20 cellular contexts compared by ENCODE assay signal in the genomic region with DNA sequence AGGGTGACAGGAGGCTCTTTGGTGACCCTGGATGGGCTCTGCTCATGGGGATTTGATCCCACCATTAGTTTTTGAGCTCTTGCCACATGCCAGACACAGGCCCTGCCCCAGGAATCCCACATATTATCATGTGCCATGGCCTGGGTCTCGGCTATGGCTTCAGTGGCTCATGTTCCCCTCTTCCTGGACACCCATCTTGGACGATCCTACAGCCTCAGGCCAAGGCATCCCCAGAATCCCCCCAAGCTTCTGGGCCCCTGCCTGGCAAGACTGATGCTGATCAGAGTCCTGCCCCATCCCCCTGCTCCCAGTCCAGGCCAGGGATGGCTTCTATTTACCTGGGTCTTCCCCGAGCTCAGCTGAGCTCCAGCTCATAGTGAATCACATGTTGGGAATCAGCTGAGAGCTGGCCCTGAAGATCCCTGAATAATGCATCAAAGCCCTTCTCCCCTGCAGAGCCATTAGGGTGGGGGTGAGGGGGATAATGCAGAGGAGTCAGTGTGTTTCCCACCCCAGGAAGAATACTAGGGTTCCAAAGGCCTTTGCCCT. TPM values are rescaled to one million over a fixed set of nuclear protein-coding genes. Genes with fewer than 3 reads are reported as not detected.
DNase-seq lines count a peak whose midpoint lies in the region; ATAC-seq and TF ChIP-seq lines count a peak whose summit lies in the region.
"Had no signal": no experiment of that assay in that cellular context is flagged by ENCODE, and none has a peak within 500 bp of the region (broad histone marks: within the 10 kb centered on the region; RNA-seq: fewer than 3 reads in every experiment).

No MANE protein-coding gene starts in this region.

- H3K36me3 Mint-ChIP-seq in osteocyte (ENCODE audit: unreplicated experiment): no peaks in the 10 kb centered on the region
- H3K36me3 Mint-ChIP-seq: CD4-positive, CD25-positive, alpha-beta regulatory T cell had no signal

- H4K20me1 ChIP-seq in PC-3 (ENCODE audit: low read length): no peaks in the 10 kb centered on the region

- H3K4me3 Mint-ChIP-seq in osteocyte (ENCODE audit: unreplicated experiment): no peak overlapping the region
- H3K4me3 Mint-ChIP-seq in stimulated activated naive CD8-positive, alpha-beta T cell treated with anti-CD3 and anti-CD28 coated beads, Interleukin-15, amount 100 ng/mL, for 72 hours: no peak overlapping the region
- H3K4me3 Mint-ChIP-seq: CD4-positive, CD25-positive, alpha-beta regulatory T cell; H9 had no signal

- CTCF ChIA-PET in PC-3 (lab: Charles Lee): no interaction called here

- H2AFZ ChIP-seq in PC-3 (ENCODE audit: low read length): no peak overlapping the region

- no peaks in the 10 kb centered on the region for H3F3A ChIP-seq in PC-3 (ENCODE audit: low read length, unreplicated experiment)

- no peak overlapping the region for H3K9ac ChIP-seq in PC-3 (ENCODE audit: low read length)

- H3K4me2 ChIP-seq in PC-3 (ENCODE audit: low read length): no peak overlapping the region

- no peak overlapping the region for H3K27ac ChIP-seq in PC-3 (ENCODE audit: low read length)
- H3K27ac ChIP-seq: 22Rv1 had no signal

- no peaks in the 10 kb centered on the region for H3K9me3 ChIP-seq in PC-3 (ENCODE audit: low read length)

- no peaks in the 10 kb centered on the region for H3K79me2 ChIP-seq in PC-3 (ENCODE audit: low read length)

- no peak overlapping the region for H3K27ac Mint-ChIP-seq in osteocyte (ENCODE audit: unreplicated experiment)
- H3K27ac Mint-ChIP-seq in stimulated activated naive CD8-positive, alpha-beta T cell treated with anti-CD3 and anti-CD28 coated beads, Interleukin-15, amount 100 ng/mL, for 72 hours: no peak overlapping the region
- H3K27ac Mint-ChIP-seq: CD4-positive, CD25-positive, alpha-beta regulatory T cell had no signal

- H3K27me3 Mint-ChIP-seq in osteocyte (ENCODE audit: unreplicated experiment): peaks cover 36% of the 10 kb centered on the region
- H3K27me3 Mint-ChIP-seq in stimulated activated naive CD8-positive, alpha-beta T cell treated with anti-CD3 and anti-CD28 coated beads, Interleukin-15, amount 100 ng/mL, for 72 hours: no peaks in the 10 kb centered on the region

- no peaks in the 10 kb centered on the region for H3K36me3 ChIP-seq in PC-3 (ENCODE audit: low read depth, low read length)

- peak; percentile 30 for DNase-seq in activated CD8-positive, alpha-beta memory T cell treated with anti-CD3 and anti-CD28 coated beads for 24 hours
- no peak for DNase-seq in activated CD8-positive, alpha-beta memory T cell treated with anti-CD3 and anti-CD28 coated beads, Interleukin-2, amount 50 U/mL, for 48 hours
- DNase-seq in PC-3 (peak; percentile 45), epithelial cell of esophagus (ENCODE audit: low read depth) (peak; percentile 56), osteocyte (ENCODE audit: extremely low spot score, unreplicated experiment) (peak; percentile 71), SKM-1 treated with dmso at 0.1 percent for 144 hours (lab: John Stamatoyannopoulos, UW; ENCODE audit: unreplicated experiment) (no peak)
- no peak for DNase-seq in stimulated activated naive CD8-positive, alpha-beta T cell treated with anti-CD3 and anti-CD28 coated beads, Interleukin-15, amount 100 ng/mL, for 72 hours
- DNase-seq: AML-193; CD4-positive, CD25-positive, alpha-beta regulatory T cell; COR-L47; DMS 273 treated with DMSO at 0.1 percent for 48 hours; GDM1; H9; Kasumi-1; NCI-H1092 treated with DMSO at 0.1 percent for 48 hours; NCI-H1694; NCI-H2081 treated with DMSO at 0.1 percent for 48 hours; SIG-M5 had no signal

- ATAC-seq in PC-3: no peak
- ATAC-seq in HG03097 (IDR thresholded peaks at IDR 0.05; ENCODE audit: low FRiP score, unreplicated experiment): no peak
- ATAC-seq in stimulated activated naive CD8-positive, alpha-beta T cell treated with anti-CD3 and anti-CD28 coated beads, Interleukin-15, amount 100 ng/mL, for 72 hours: no peak

- H3K4me1 ChIP-seq in PC-3 (ENCODE audit: insufficient read depth, low read length): no peaks in the 10 kb centered on the region

- intact Hi-C loops in PC-3 (cut with micrococcal nuclease): no loop called here

- H3K9me2 ChIP-seq in PC-3 (replicated peaks; ENCODE audit: low read length): no peaks in the 10 kb centered on the region

- peaks cover 4% of the 10 kb centered on the region for H3K4me1 Mint-ChIP-seq in osteocyte (ENCODE audit: unreplicated experiment)
- no peaks in the 10 kb centered on the region for H3K4me1 Mint-ChIP-seq in stimulated activated naive CD8-positive, alpha-beta T cell treated with anti-CD3 and anti-CD28 coated beads, Interleukin-15, amount 100 ng/mL, for 72 hours
- H3K4me1 Mint-ChIP-seq: CD4-positive, CD25-positive, alpha-beta regulatory T cell had no signal

- H3K9me3 Mint-ChIP-seq in osteocyte (ENCODE audit: unreplicated experiment): no peaks in the 10 kb centered on the region
- no peaks in the 10 kb centered on the region for H3K9me3 Mint-ChIP-seq in stimulated activated naive CD8-positive, alpha-beta T cell treated with anti-CD3 and anti-CD28 coated beads, Interleukin-15, amount 100 ng/mL, for 72 hours
- H3K9me3 Mint-ChIP-seq: CD4-positive, CD25-positive, alpha-beta regulatory T cell; H9 had no signal

- H3K4me3 ChIP-seq in PC-3 (ENCODE audit: low read length): no peak overlapping the region
- no peak overlapping the region for H3K4me3 ChIP-seq in epithelial cell of esophagus (ENCODE audit: low read length)

- POLR2A ChIA-PET in PC-3 (lab: Charles Lee; ENCODE audit: unreplicated experiment): no interaction called here

- no peaks in the 10 kb centered on the region for H3K27me3 ChIP-seq in PC-3 (ENCODE audit: low read length)

- TF ChIP-seq CTCF in PC-3 (conservative IDR thresholded peaks at IDR 0.05; ENCODE audit: low read depth, low read length): no peak
- TF ChIP-seq CTCF in epithelial cell of esophagus (IDR thresholded peaks at IDR 0.05; ENCODE audit: insufficient read depth, low read depth, low read length, missing control alignments): no peak
- TF ChIP-seq CTCF in osteocyte (IDR thresholded peaks at IDR 0.05): no peak

- BruUV-seq in PC-3 (replicated peaks; lab: Mats Ljungman, UMichigan): no TSS peak

RNA-seq across cellular contexts. Expression of gene CHRNB4, which starts 50.9 kb away (rescaled TPM):
- not detected in 2 replicates for total RNA-seq in PC-3 (2014; rRNA removed)
- total RNA-seq in osteocyte: not detected in 2 replicates
- total RNA-seq: CD4-positive, CD25-positive, alpha-beta regulatory T cell had no signal

Comparison
In these comparisons a context has a peak if more than half of its experiments do, and no peak if none do; other contexts are left out.
1. DNase-seq: peak in activated CD8-positive, alpha-beta memory T cell treated with anti-CD3 and anti-CD28 coated beads for 24 hours (single experiment), PC-3 (single experiment), epithelial cell of esophagus (single experiment) and osteocyte (single experiment); none in activated CD8-positive, alpha-beta memory T cell treated with anti-CD3 and anti-CD28 coated beads, Interleukin-2, amount 50 U/mL, for 48 hours (single experiment), stimulated activated naive CD8-positive, alpha-beta T cell treated with anti-CD3 and anti-CD28 coated beads, Interleukin-15, amount 100 ng/mL, for 72 hours (0 of 2) and SKM-1 treated with dmso at 0.1 percent for 144 hours (single experiment).